Comparison of ENCODE assay signal across 8 cellular contexts in the genomic region with DNA sequence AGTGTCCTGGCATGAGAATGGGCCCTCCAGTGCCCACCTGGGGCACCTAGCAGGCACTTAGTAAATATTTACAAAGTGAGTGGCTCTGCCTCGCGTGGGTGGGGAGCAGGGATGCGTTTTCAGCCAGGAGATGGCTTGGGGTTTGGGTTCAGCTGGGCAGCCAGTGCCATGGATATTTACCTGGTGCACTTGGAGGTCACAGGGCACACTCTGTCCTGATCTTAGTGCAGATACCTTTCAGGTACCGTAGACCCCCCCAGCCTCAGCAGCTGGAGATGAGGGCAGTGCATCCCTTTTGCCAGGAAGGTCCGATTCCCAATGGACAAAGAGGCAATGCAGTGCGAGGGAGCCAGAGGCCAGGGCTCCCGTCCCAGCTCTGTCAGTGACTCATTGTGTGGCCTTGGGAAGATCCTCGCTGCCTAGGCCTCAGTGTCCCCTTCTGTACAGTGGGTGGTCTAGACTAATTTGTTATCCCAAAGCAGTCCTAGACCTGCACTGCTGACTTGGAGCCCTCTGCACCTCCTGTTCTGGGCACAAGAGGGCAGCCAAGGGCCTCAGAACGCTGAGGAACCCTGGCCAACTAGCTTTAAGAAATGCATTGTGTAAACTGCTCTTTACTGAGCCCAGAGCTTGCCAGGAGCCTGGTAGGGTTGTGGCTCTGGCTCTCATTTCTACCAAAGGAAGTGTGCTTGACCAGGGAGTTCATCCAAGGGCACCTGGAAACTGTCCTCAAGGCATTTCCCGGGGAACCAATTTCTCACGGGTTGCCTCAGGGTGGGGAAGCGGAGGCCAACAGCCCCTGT. TPM values are rescaled to one million over a fixed set of nuclear protein-coding genes. Genes with fewer than 3 reads are reported as not detected.
A peak's percentile ranks its signal among the peaks of the same experiment; 100 is the strongest.
DNase-seq lines count a peak whose midpoint lies in the region; ATAC-seq, FAIRE-seq and TF ChIP-seq lines count a peak whose summit lies in the region.

No MANE protein-coding gene starts in this region.

- no peak for TF ChIP-seq EP300 in H1 (IDR thresholded peaks at IDR 0.05; ENCODE audit: borderline replicate concordance in 1 of 2, low read depth in 2 of 2, low read length in 2 of 2)

- POLR2A ChIA-PET in H1 (lab: Charles Lee; ENCODE audit: partially characterized antibody) = no interaction called here

- no peak overlapping the region for H3K18ac ChIP-seq in H1 (ENCODE audit: extremely low read depth, low read length)

- peak; percentile 99 to 100 for TF ChIP-seq RAD21 in H1 (IDR thresholded peaks at IDR 0.05 in 1 of 2, conservative IDR thresholded peaks at IDR 0.05 in 1 of 2; ENCODE audit: low read depth in 2 of 2, low read length in 2 of 2)

- no peak overlapping the region for H2BK20ac ChIP-seq in H1 (ENCODE audit: low read length)

- H4K20me1 ChIP-seq in H1 (replicated peaks in 1 of 2; ENCODE audit: control insufficient read depth in 1 of 2, insufficient read depth in 2 of 2, low read length in 2 of 2) = peaks cover 0 to 7% of the 10 kb centered on the region in 2 experiments

- peak; percentile 66 for ATAC-seq in HG03280 (IDR thresholded peaks at IDR 0.05; ENCODE audit: unreplicated experiment)

- H3K23ac ChIP-seq in H1 (ENCODE audit: insufficient read length) = no peak overlapping the region

- TF ChIP-seq CTCF in H1 (IDR thresholded peaks at IDR 0.05; ENCODE audit: control extremely low read depth in 1 of 3, insufficient read depth in 1 of 3, low read depth in 1 of 3, low read length in 3 of 3) = peak in 2 of 3 experiments; percentile 98; a peak in 3 of 4 replicates

- H3K79me1 ChIP-seq in H1 (ENCODE audit: low read depth, low read length) = no peaks in the 10 kb centered on the region

- no peak overlapping the region for H3K4ac ChIP-seq in H1 (replicated peaks; ENCODE audit: insufficient read length, low read depth, low read length)

- H3K4me1 ChIP-seq in H1 (replicated peaks in 1 of 4; ENCODE audit: control insufficient read depth in 3 of 4, insufficient read depth in 4 of 4, low read length in 3 of 4) = peaks cover 0 to 3% (median 1%) of the 10 kb centered on the region in 4 experiments; a peak in 2 of 7 replicates

- no peak overlapping the region for H3K27ac ChIP-seq in H1 (ENCODE audit: low read depth, low read length)

- DNase-seq in activated gamma-delta T cell treated with Interleukin-2 at 50 U/mL for 16 hours = peak; percentile 66
- no peak for DNase-seq in activated gamma-delta T cell (lab: John Stamatoyannopoulos, UW)
- DNase-seq in NCI-H82 (lab: John Stamatoyannopoulos, UW) = peak; percentile 79
- peak; percentile 30 to 35 (median 33) for DNase-seq in activated CD8-positive, alpha-beta memory T cell treated with anti-CD3 and anti-CD28 coated beads for 48 hours (ENCODE audit: low read depth in 2 of 3, low spot score in 2 of 3)
- DNase-seq in H1 (ENCODE audit: low read depth in 1 of 2, low spot score in 2 of 2) = peak; percentile 54 to 91
- peak; percentile 79 for DNase-seq in middle frontal gyrus (ENCODE audit: extremely low spot score, low spot score)
- peak; percentile 31 to 32 for DNase-seq in stimulated activated CD8-positive, alpha-beta memory T cell treated with anti-CD3 and anti-CD28 coated beads, Interleukin-4, amount 100 ng/mL, for 4 hours (ENCODE audit: low read depth in 2 of 2, low spot score in 1 of 2)

- no peak overlapping the region for H2BK120ac ChIP-seq in H1 (replicated peaks; ENCODE audit: low read depth, low read length)

- no peak overlapping the region for H3K56ac ChIP-seq in H1 (replicated peaks; ENCODE audit: insufficient read length, low read depth, low read length)

- no peaks in the 10 kb centered on the region for H3K23me2 ChIP-seq in H1 (ENCODE audit: low read depth, low read length)

- H2BK15ac ChIP-seq in H1 (ENCODE audit: low read length) = no peak overlapping the region

- H2BK5ac ChIP-seq in H1 (ENCODE audit: low read depth, low read length) = no peak overlapping the region

- peak; percentile 68 for FAIRE-seq in H1 (lab: Jason Lieb, UNC)

- H4K91ac ChIP-seq in H1 (replicated peaks; ENCODE audit: insufficient read length, low read length) = no peak overlapping the region

- H2AK5ac ChIP-seq in H1 (ENCODE audit: low read depth, low read length) = no peak overlapping the region

- H3K9me3 ChIP-seq in H1 (ENCODE audit: insufficient read depth in 2 of 2, low read depth in 1 of 2, low read length in 1 of 2) = no peaks in the 10 kb centered on the region

- H3K27me3 ChIP-seq in H1 (replicated peaks in 1 of 4; ENCODE audit: control insufficient read depth in 3 of 4, extremely low read depth in 1 of 4, insufficient read depth in 3 of 4, low read length in 3 of 4) = no peaks in the 10 kb centered on the region

- WGBS in H1 (ENCODE audit: extremely low coverage in 1 of 2, insufficient coverage in 1 of 2, insufficient read length in 1 of 2, insufficient replicate concordance in 2 of 2, low coverage in 1 of 2, low lambda C conversion rate in 2 of 2, missing lambda C conversion rate in 1 of 2), 2 experiments = 55% methylated on average over 12 of the region's 12 CpGs; no CpG with 5 or more reads in 1 of the 2 experiments

- H2BK12ac ChIP-seq in H1 (ENCODE audit: low read depth, low read length) = no peak overlapping the region

- H2AFZ ChIP-seq in H1 (ENCODE audit: low read length) = no peak overlapping the region

- no peak overlapping the region for H3K4me2 ChIP-seq in H1 (ENCODE audit: insufficient read depth in 1 of 2, low read depth in 2 of 2, low read length in 2 of 2)

- H4K8ac ChIP-seq in H1 (ENCODE audit: extremely low read depth, insufficient read depth, low read length) = no peak overlapping the region

- H3K36me3 ChIP-seq in H1 (ENCODE audit: control insufficient read depth in 2 of 4, insufficient read depth in 4 of 4, low read length in 3 of 4) = no peaks in the 10 kb centered on the region

- no peak for TF ChIP-seq POLR2A in H1 (IDR thresholded peaks at IDR 0.05; ENCODE audit: control extremely low read depth in 1 of 2, low read depth in 2 of 2, low read length in 2 of 2)

- no peaks in the 10 kb centered on the region for H3K79me2 ChIP-seq in H1 (ENCODE audit: control insufficient read depth in 1 of 2, insufficient read depth in 2 of 2, low read length in 2 of 2)

- no peak overlapping the region for H3K4me3 ChIP-seq in H1 (ENCODE audit: extremely low read depth in 1 of 4, insufficient read depth in 2 of 4, low read depth in 3 of 4, low read length in 4 of 4)

- no peak overlapping the region for H3K9ac ChIP-seq in H1 (replicated peaks in 1 of 4; ENCODE audit: extremely low read depth in 1 of 4, low read depth in 3 of 4, low read length in 3 of 4)

- CTCF ChIA-PET in H1 (lab: Charles Lee; ENCODE audit: partially characterized antibody) = interaction anchor here (0.6 to 26.8 kb wide), 45 partner anchors 15 to 1911 kb away, joined by 3 to 856 read pairs (median 4); partner anchors contain the start of genes FBLN2 and HDAC11

- no peak overlapping the region for H3K14ac ChIP-seq in H1 (ENCODE audit: insufficient read length)

- H4K5ac ChIP-seq in H1 (ENCODE audit: insufficient read length, low read depth, low read length) = no peak overlapping the region

TF ChIP-seq in H1, 55 proteins besides CTCF, POLR2A, EP300 and RAD21:
- TF ChIP-seq CHD1 (IDR thresholded peaks at IDR 0.05; ENCODE audit: low read depth, low read length) (no peak), JUND (IDR thresholded peaks at IDR 0.05; ENCODE audit: low read length) (no peak), BACH1 (IDR thresholded peaks at IDR 0.05; ENCODE audit: low read length) (no peak), YY1 (IDR thresholded peaks at IDR 0.05; ENCODE audit: low read depth, low read length) (0 out of 2 replicates have a peak, but pooled peaks have one; percentile 18), KDM5A (IDR thresholded peaks at IDR 0.05; ENCODE audit: low read length) (no peak), GABPA (IDR thresholded peaks at IDR 0.05; ENCODE audit: borderline replicate concordance, insufficient read depth, low read length) (peak; percentile 65; the same call in 1 of the 2 replicates), KDM1A (IDR thresholded peaks at IDR 0.05; ENCODE audit: borderline replicate concordance, low read length) (peak; percentile 72; the same call in 1 of the 2 replicates), SIN3A (conservative IDR thresholded peaks at IDR 0.05 in 1 of 2, IDR thresholded peaks at IDR 0.05 in 1 of 2; ENCODE audit: low read depth in 1 of 2, low read length in 2 of 2) (no peak), EGR1 (IDR thresholded peaks at IDR 0.05; ENCODE audit: borderline replicate concordance, low read depth, low read length) (no peak), JUN (IDR thresholded peaks at IDR 0.05; ENCODE audit: low read depth, low read length) (no peak)
- TF ChIP-seq, protein P1, sequence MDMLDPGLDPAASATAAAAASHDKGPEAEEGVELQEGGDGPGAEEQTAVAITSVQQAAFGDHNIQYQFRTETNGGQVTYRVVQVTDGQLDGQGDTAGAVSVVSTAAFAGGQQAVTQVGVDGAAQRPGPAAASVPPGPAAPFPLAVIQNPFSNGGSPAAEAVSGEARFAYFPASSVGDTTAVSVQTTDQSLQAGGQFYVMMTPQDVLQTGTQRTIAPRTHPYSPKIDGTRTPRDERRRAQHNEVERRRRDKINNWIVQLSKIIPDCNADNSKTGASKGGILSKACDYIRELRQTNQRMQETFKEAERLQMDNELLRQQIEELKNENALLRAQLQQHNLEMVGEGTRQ (IDR thresholded peaks at IDR 0.05; ENCODE audit: low read length) = no peak

RNA-seq across cellular contexts. Expression of gene HDAC11, which starts 16.0 kb away (rescaled TPM):
- total RNA-seq in H1 (2021; fragmentation: NEBNext Ultra II Directional; extraction: Animal tissue kit (Norgen Biotek cat#: 25700)) = 7.4 and 7.5 TPM in 2 replicates
- polyA plus RNA-seq in H1 (2011; rRNA removed) = 6.8 and 7.7 TPM in 2 replicates
- polyA plus RNA-seq in H1 (2011; cell fraction: cytosol; rRNA removed) = 7.9 TPM
- polyA plus RNA-seq in H1 (2011; cell fraction: nucleus; rRNA removed) = 8.3 TPM
- polyA plus RNA-seq in H1 (2012, experiment 1 of 2) = 6.0 to 17.0 TPM (median 10.6 TPM) in 4 replicates
- 20.4 TPM for polyA plus RNA-seq in H1 (2012, experiment 2 of 2)
- 5.8 TPM for polyA plus RNA-seq in H1 (2013, experiment 1 of 2)
- polyA plus RNA-seq in H1 (2013, experiment 2 of 2) = 6.0 TPM
- 5.5 and 9.7 TPM in 2 replicates for polyA minus RNA-seq in H1 (2011; rRNA and poly(A)+ RNA removed)
- 5.5 TPM for polyA minus RNA-seq in H1 (2011; cell fraction: cytosol; rRNA and poly(A)+ RNA removed)
- 6.2 TPM for polyA minus RNA-seq in H1 (2011; cell fraction: nucleus; rRNA and poly(A)+ RNA removed)

RNA-seq across cellular contexts. Expression of gene FBLN2, which starts 52.8 kb away (rescaled TPM):
- total RNA-seq in H1 (2021; fragmentation: NEBNext Ultra II Directional; extraction: Animal tissue kit (Norgen Biotek cat#: 25700)) = 15.5 and 17.4 TPM in 2 replicates
- 24.2 and 26.5 TPM in 2 replicates for polyA plus RNA-seq in H1 (2011; rRNA removed)
- polyA plus RNA-seq in H1 (2011; cell fraction: cytosol; rRNA removed) = 18.1 TPM
- 23.2 TPM for polyA plus RNA-seq in H1 (2011; cell fraction: nucleus; rRNA removed)
- 7.5 to 15.3 TPM (median 12.9 TPM) in 4 replicates for polyA plus RNA-seq in H1 (2012, experiment 1 of 2)
- polyA plus RNA-seq in H1 (2012, experiment 2 of 2) = 12.0 TPM
- polyA plus RNA-seq in H1 (2013, experiment 1 of 2) = 42.7 TPM
- polyA plus RNA-seq in H1 (2013, experiment 2 of 2) = 31.4 TPM
- 9.5 and 12.2 TPM in 2 replicates for polyA minus RNA-seq in H1 (2011; rRNA and poly(A)+ RNA removed)
- 17.5 TPM for polyA minus RNA-seq in H1 (2011; cell fraction: cytosol; rRNA and poly(A)+ RNA removed)
- 6.6 TPM for polyA minus RNA-seq in H1 (2011; cell fraction: nucleus; rRNA and poly(A)+ RNA removed)
